10 cellular contexts compared by ENCODE assay signal in genomic region chr5:158953929-158954534, GRCh38.
DNase-seq lines count a peak whose midpoint lies in the region; ATAC-seq, FAIRE-seq and TF ChIP-seq lines count a peak whose summit lies in the region.
"Had no signal": no experiment of that assay in that cellular context is flagged by ENCODE, and none has a peak within 500 bp of the region (broad histone marks: within the 10 kb centered on the region; RNA-seq: fewer than 3 reads in every experiment).

No MANE protein-coding gene starts in this region.

- H3K4me1 ChIP-seq in mesenchymal stem cell (ENCODE audit: control insufficient read depth, insufficient read depth, low read depth, low read length) (no peaks in the 10 kb centered on the region), pancreas (no peaks in the 10 kb centered on the region)

- no peak overlapping the region for H2BK120ac ChIP-seq in mesenchymal stem cell (ENCODE audit: low read depth, low read length)

- no TSS peak for BruUV-seq in MCF 10A (replicated peaks; lab: Mats Ljungman, UMichigan)

- H3K27me3 Mint-ChIP-seq in MCF 10A (ENCODE audit: insufficient read depth, unreplicated experiment) = no peaks in the 10 kb centered on the region
- H3K27me3 Mint-ChIP-seq in osteocyte (ENCODE audit: unreplicated experiment) = no peaks in the 10 kb centered on the region
- no peaks in the 10 kb centered on the region for H3K27me3 Mint-ChIP-seq in chondrocyte (ENCODE audit: low read depth)

- CTCF ChIA-PET in MCF 10A (lab: Yijun Ruan, JAX) = interaction anchor here (0.6 to 2.5 kb wide), 4 partner anchors 8 to 961 kb away, joined by 3 to 9 read pairs (median 3); no protein-coding TSS in a partner anchor

- no peak overlapping the region for H2BK5ac ChIP-seq in mesenchymal stem cell (ENCODE audit: low read depth, low read length, poor library complexity, severe bottlenecking)

- POLR2A ChIA-PET in MCF 10A (lab: Yijun Ruan, JAX) = interaction anchor here (0.5 to 0.6 kb wide), 2 partner anchors 17 to 23 kb away, joined by 3 read pairs; no protein-coding TSS in a partner anchor

- no peak overlapping the region for H3K23ac ChIP-seq in mesenchymal stem cell (ENCODE audit: low read length in 2 of 2)

- H3K4me2 ChIP-seq in mesenchymal stem cell (ENCODE audit: low read length, poor library complexity, severe bottlenecking) = no peak overlapping the region

- no peak for FAIRE-seq in pancreas (lab: Jason Lieb, UNC)

- no peak overlapping the region for H4K91ac ChIP-seq in mesenchymal stem cell (ENCODE audit: low read length)

- intact Hi-C loops in MCF 10A (cut with micrococcal nuclease) = no loop called here
- intact Hi-C loops in pancreas (cut with DNase I) = no loop called here

- H3K4me1 Mint-ChIP-seq in MCF 10A (ENCODE audit: insufficient read depth, unreplicated experiment) (no peaks in the 10 kb centered on the region), osteocyte (ENCODE audit: unreplicated experiment) (peaks cover 49% of the 10 kb centered on the region), chondrocyte (ENCODE audit: low read depth) (peaks cover 42% of the 10 kb centered on the region)

- H3K36me3 Mint-ChIP-seq in MCF 10A (ENCODE audit: insufficient read depth, unreplicated experiment) = no peaks in the 10 kb centered on the region
- H3K36me3 Mint-ChIP-seq in osteocyte (ENCODE audit: unreplicated experiment) = peaks cover 7% of the 10 kb centered on the region
- no peaks in the 10 kb centered on the region for H3K36me3 Mint-ChIP-seq in chondrocyte (ENCODE audit: low read depth)

- H3K27ac ChIP-seq in mesenchymal stem cell (ENCODE audit: low read length, poor library complexity, severe bottlenecking) = no peak overlapping the region
- H3K27ac ChIP-seq in pancreas = no peak overlapping the region

- peak overlapping the region in 1 of 2 experiments; percentile 42 for H3K18ac ChIP-seq in mesenchymal stem cell (ENCODE audit: low read depth in 1 of 2, low read length in 2 of 2)

- H3K79me1 ChIP-seq in mesenchymal stem cell (replicated peaks; ENCODE audit: low read length, poor library complexity, severe bottlenecking) = no peaks in the 10 kb centered on the region

- peak overlapping the region; percentile 2 for H3K9ac ChIP-seq in mesenchymal stem cell (ENCODE audit: low read length)

- WGBS in mesenchymal stem cell = 91% methylated on average over 8 of the region's 11 CpGs
- 73 to 82% methylated on average over 11 of the region's 11 CpGs for WGBS in pancreas, 2 donors

- H3K4ac ChIP-seq in mesenchymal stem cell (ENCODE audit: low read depth in 1 of 2, low read length in 2 of 2) = no peak overlapping the region

- DNase-seq in mesenchymal stem cell = no peak
- DNase-seq in MCF 10A (ENCODE audit: unreplicated experiment) = no peak
- no peak for DNase-seq in osteocyte (ENCODE audit: extremely low spot score, unreplicated experiment)
- DNase-seq in pancreas = no peak
- no peak for DNase-seq in chondrocyte (ENCODE audit: low spot score)
- DNase-seq: caudate nucleus, substantia nigra had no signal

- peaks cover 0 to 10% of the 10 kb centered on the region in 2 experiments for H3K36me3 ChIP-seq in mesenchymal stem cell (ENCODE audit: control insufficient read depth in 1 of 2, insufficient read depth in 2 of 2, low read depth in 1 of 2, low read length in 2 of 2)
- H3K36me3 ChIP-seq in pancreas = no peaks in the 10 kb centered on the region

- no peak overlapping the region for H2BK15ac ChIP-seq in mesenchymal stem cell (ENCODE audit: low read depth, poor library complexity, severe bottlenecking)

- no peak overlapping the region for H3K14ac ChIP-seq in mesenchymal stem cell (ENCODE audit: low read length in 2 of 2)

- H3K9me3 ChIP-seq in mesenchymal stem cell (ENCODE audit: control insufficient read depth, low read length) (no peaks in the 10 kb centered on the region), pancreas (no peaks in the 10 kb centered on the region)

- no peak for TF ChIP-seq CTCF in MCF 10A (IDR thresholded peaks at IDR 0.05; ENCODE audit: unreplicated experiment)
- no peak for TF ChIP-seq CTCF in osteocyte (IDR thresholded peaks at IDR 0.05)
- TF ChIP-seq CTCF in pancreas (IDR thresholded peaks at IDR 0.05) = no peak
- no peak for TF ChIP-seq CTCF in chondrocyte (IDR thresholded peaks at IDR 0.05)

- H4K8ac ChIP-seq in mesenchymal stem cell (ENCODE audit: low read length) = no peak overlapping the region

- no peak overlapping the region for H2AFZ ChIP-seq in mesenchymal stem cell (ENCODE audit: low read depth, low read length)

- H3K27ac Mint-ChIP-seq in MCF 10A (ENCODE audit: low read depth, unreplicated experiment) = no peak overlapping the region
- H3K27ac Mint-ChIP-seq in osteocyte (ENCODE audit: unreplicated experiment) = no peak overlapping the region
- H3K27ac Mint-ChIP-seq in chondrocyte (ENCODE audit: unreplicated experiment) = no peak overlapping the region

- H3K27me3 ChIP-seq in mesenchymal stem cell (ENCODE audit: control insufficient read depth in 1 of 2, insufficient read depth in 1 of 2, low read length in 2 of 2) (no peaks in the 10 kb centered on the region), pancreas (no peaks in the 10 kb centered on the region)

- no peak overlapping the region for H2BK12ac ChIP-seq in mesenchymal stem cell (ENCODE audit: low read length in 2 of 2)

- ATAC-seq in GM18907 (IDR thresholded peaks at IDR 0.05; ENCODE audit: unreplicated experiment) = peak; percentile 83
- ATAC-seq in HG02571 (IDR thresholded peaks at IDR 0.05; ENCODE audit: unreplicated experiment) = peak; percentile 70
- peak; percentile 76 for ATAC-seq in HG03565 (IDR thresholded peaks at IDR 0.05; ENCODE audit: unreplicated experiment)
- no peak for ATAC-seq in pancreas

- H3K9me3 Mint-ChIP-seq in MCF 10A (ENCODE audit: unreplicated experiment) = no peaks in the 10 kb centered on the region
- H3K9me3 Mint-ChIP-seq in osteocyte (ENCODE audit: unreplicated experiment) = no peaks in the 10 kb centered on the region
- no peaks in the 10 kb centered on the region for H3K9me3 Mint-ChIP-seq in chondrocyte (ENCODE audit: low read depth)

- H2AK5ac ChIP-seq in mesenchymal stem cell (ENCODE audit: low read length, severe bottlenecking) = no peak overlapping the region

- H3K4me3 Mint-ChIP-seq in MCF 10A (ENCODE audit: unreplicated experiment) = no peak overlapping the region
- no peak overlapping the region for H3K4me3 Mint-ChIP-seq in osteocyte (ENCODE audit: unreplicated experiment)
- no peak overlapping the region for H3K4me3 Mint-ChIP-seq in chondrocyte (ENCODE audit: unreplicated experiment)

- H3K4me3 ChIP-seq in mesenchymal stem cell (ENCODE audit: insufficient read depth in 1 of 2, low read depth in 1 of 2, low read length in 2 of 2) = no peak overlapping the region
- H3K4me3 ChIP-seq in pancreas = no peak overlapping the region

Comparison
In these comparisons a context has a peak if more than half of its experiments do, and no peak if none do; other contexts are left out.
1. ATAC-seq: peak in GM18907 (single experiment), HG02571 (single experiment) and HG03565 (single experiment); none in pancreas (0 of 4).